16 cellular contexts compared by ENCODE assay signal in the genomic region with DNA sequence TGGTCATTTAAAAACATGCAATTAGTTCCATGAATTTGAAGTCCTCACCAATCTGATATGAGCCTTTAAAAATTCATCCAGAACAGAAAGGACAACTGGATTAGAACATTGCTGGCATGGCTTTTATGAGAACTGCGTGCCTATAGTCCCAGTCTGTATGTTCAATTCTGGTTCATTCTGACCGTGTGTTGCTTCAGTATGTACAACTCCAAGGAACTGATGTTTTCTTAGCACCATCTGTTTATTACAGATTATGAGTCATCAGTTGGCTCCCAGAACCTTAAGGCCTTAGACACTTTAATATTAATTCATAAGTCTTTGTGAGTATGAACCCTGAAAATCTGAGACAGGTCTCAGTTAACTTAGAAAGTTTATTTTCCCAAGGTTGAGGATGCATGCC.
DNase-seq lines count a peak whose midpoint lies in the region; ATAC-seq, FAIRE-seq and TF ChIP-seq lines count a peak whose summit lies in the region.
"Had no signal": no experiment of that assay in that cellular context is flagged by ENCODE, and none has a peak within 500 bp of the region (broad histone marks: within the 10 kb centered on the region; RNA-seq: fewer than 3 reads in every experiment).

No MANE protein-coding gene starts in this region.

- no peaks in the 10 kb centered on the region for H3K36me3 Mint-ChIP-seq in activated CD8-positive, alpha-beta T cell treated with anti-CD3 and anti-CD28 coated beads, Interleukin-2, amount 10 ng/mL, durations not matched to agents 7 days and 5 days (ENCODE audit: low read depth)
- H3K36me3 Mint-ChIP-seq: activated naive CD8-positive, alpha-beta T cell treated with anti-CD3 and anti-CD28 coated beads for 36 hours; stimulated activated naive B cell treated with anti-CD40 and anti-IgM and Interleukin-4, amounts not matched to agents 10 μg/mL and 1 μg/mL and 100 μg/mL, for 72 hours had no signal

- intact Hi-C loops in left colon (cut with DNase I, micrococcal nuclease), result no loop called here

- H3K4me3 Mint-ChIP-seq in activated CD8-positive, alpha-beta T cell treated with anti-CD3 and anti-CD28 coated beads, Interleukin-2, amount 10 ng/mL, durations not matched to agents 7 days and 5 days, result no peak overlapping the region
- H3K4me3 Mint-ChIP-seq: activated naive CD8-positive, alpha-beta T cell treated with anti-CD3 and anti-CD28 coated beads for 36 hours; stimulated activated naive B cell treated with anti-CD40 and anti-IgM and Interleukin-4, amounts not matched to agents 10 μg/mL and 1 μg/mL and 100 μg/mL, for 72 hours had no signal

- POLR2A ChIA-PET in activated CD8-positive, alpha-beta T cell treated with anti-CD3 and anti-CD28 coated beads, Interleukin-2, amount 10 ng/mL, durations not matched to agents 7 days and 5 days (lab: Charles Lee), result no interaction called here

- TF ChIP-seq CTCF in AG09309 (IDR thresholded peaks at IDR 0.05; ENCODE audit: control insufficient read depth, insufficient read depth, low read depth, low read length, missing control alignments) (no peak), bronchial epithelial cell (IDR thresholded peaks at IDR 0.05; ENCODE audit: insufficient read depth, low read length, severe bottlenecking) (no peak)

- H3K27ac Mint-ChIP-seq in activated CD8-positive, alpha-beta T cell treated with anti-CD3 and anti-CD28 coated beads, Interleukin-2, amount 10 ng/mL, durations not matched to agents 7 days and 5 days, result no peak overlapping the region
- H3K27ac Mint-ChIP-seq: activated naive CD8-positive, alpha-beta T cell treated with anti-CD3 and anti-CD28 coated beads for 36 hours; stimulated activated naive B cell treated with anti-CD40 and anti-IgM and Interleukin-4, amounts not matched to agents 10 μg/mL and 1 μg/mL and 100 μg/mL, for 72 hours had no signal

- H3K4me1 Mint-ChIP-seq in activated CD8-positive, alpha-beta T cell treated with anti-CD3 and anti-CD28 coated beads, Interleukin-2, amount 10 ng/mL, durations not matched to agents 7 days and 5 days (ENCODE audit: low read depth), result peaks cover 2% of the 10 kb centered on the region
- H3K4me1 Mint-ChIP-seq: stimulated activated naive B cell treated with anti-CD40 and anti-IgM and Interleukin-4, amounts not matched to agents 10 μg/mL and 1 μg/mL and 100 μg/mL, for 72 hours had no signal

- peaks cover 6% of the 10 kb centered on the region for H3K27me3 Mint-ChIP-seq in activated CD8-positive, alpha-beta T cell treated with anti-CD3 and anti-CD28 coated beads, Interleukin-2, amount 10 ng/mL, durations not matched to agents 7 days and 5 days (ENCODE audit: low read depth)
- H3K27me3 Mint-ChIP-seq: activated naive CD8-positive, alpha-beta T cell treated with anti-CD3 and anti-CD28 coated beads for 36 hours had no signal

- H3K27me3 ChIP-seq in bronchial epithelial cell (ENCODE audit: control insufficient read depth, insufficient read depth, low read length), result no peaks in the 10 kb centered on the region

- no peaks in the 10 kb centered on the region for H3K36me3 ChIP-seq in bronchial epithelial cell (ENCODE audit: control insufficient read depth, insufficient read depth, low read length)

- H3K4me3 ChIP-seq in AG09309 (ENCODE audit: control insufficient read depth, low read depth, low read length) (no peak overlapping the region), bronchial epithelial cell (ENCODE audit: low read depth, low read length) (no peak overlapping the region)

- CTCF ChIA-PET in activated CD8-positive, alpha-beta T cell treated with anti-CD3 and anti-CD28 coated beads, Interleukin-2, amount 10 ng/mL, durations not matched to agents 7 days and 5 days (lab: Charles Lee), result no interaction called here

- DNase-seq in AG09309 (ENCODE audit: low read depth) (peak; percentile 14), HS-5 (ENCODE audit: low read depth) (peak; percentile 58), bronchial epithelial cell (ENCODE audit: low read depth) (peak; percentile 88), left colon (no peak), NCI-H2029 treated with DMSO at 0.1 percent for 48 hours (lab: John Stamatoyannopoulos, UW) (no peak)
- no peak for DNase-seq in activated CD8-positive, alpha-beta T cell treated with anti-CD3 and anti-CD28 coated beads, Interleukin-2, amount 10 ng/mL, durations not matched to agents 7 days and 5 days
- DNase-seq: activated naive CD8-positive, alpha-beta T cell treated with anti-CD3 and anti-CD28 coated beads for 36 hours; dermis blood vessel endothelial cell; H7; NCI-H2171; retina; SK-N-SH; stimulated activated CD4-positive, alpha-beta T cell treated with anti-CD3 and anti-CD28 coated beads, Interleukin-4, amount 100 ng/mL, for 4 hours; stimulated activated naive B cell treated with anti-CD40 and anti-IgM and Interleukin-4, amounts not matched to agents 10 μg/mL and 1 μg/mL and 100 μg/mL, for 72 hours had no signal

- H3K9me3 Mint-ChIP-seq in activated CD8-positive, alpha-beta T cell treated with anti-CD3 and anti-CD28 coated beads, Interleukin-2, amount 10 ng/mL, durations not matched to agents 7 days and 5 days (ENCODE audit: insufficient read depth), result no peaks in the 10 kb centered on the region
- H3K9me3 Mint-ChIP-seq: activated naive CD8-positive, alpha-beta T cell treated with anti-CD3 and anti-CD28 coated beads for 36 hours; stimulated activated naive B cell treated with anti-CD40 and anti-IgM and Interleukin-4, amounts not matched to agents 10 μg/mL and 1 μg/mL and 100 μg/mL, for 72 hours had no signal

- FAIRE-seq in bronchial epithelial cell (lab: Jason Lieb, UNC), result no peak

- peak; percentile 41 for ATAC-seq in left colon
- ATAC-seq in activated CD8-positive, alpha-beta T cell treated with anti-CD3 and anti-CD28 coated beads, Interleukin-2, amount 10 ng/mL, durations not matched to agents 7 days and 5 days, result no peak
- ATAC-seq in GM19455 (IDR thresholded peaks at IDR 0.05; ENCODE audit: unreplicated experiment), result no peak
- no peak for ATAC-seq in GM19463 (IDR thresholded peaks at IDR 0.05; ENCODE audit: unreplicated experiment)
- ATAC-seq: stimulated activated naive B cell treated with anti-CD40 and anti-IgM and Interleukin-4, amounts not matched to agents 10 μg/mL and 1 μg/mL and 100 μg/mL, for 72 hours had no signal

Comparison
In these comparisons a context has a peak if more than half of its experiments do, and no peak if none do; other contexts are left out.
1. DNase-seq: peak in AG09309 (single experiment), HS-5 (single experiment) and bronchial epithelial cell (single experiment); none in left colon (0 of 2), activated CD8-positive, alpha-beta T cell treated with anti-CD3 and anti-CD28 coated beads, Interleukin-2, amount 10 ng/mL, durations not matched to agents 7 days and 5 days (single experiment) and NCI-H2029 treated with DMSO at 0.1 percent for 48 hours (single experiment).